Comparison of ENCODE assay signal across 1 cellular context in genomic region chr6:170224694-170225660, GRCh38.
TF ChIP-seq lines count a peak whose summit lies in the region.

No MANE protein-coding gene starts in this region.

TF ChIP-seq in HCT116, 20 proteins besides CTCF, POLR2A, EP300 and RAD21 (continued from another document):
- TF ChIP-seq ZNF274 (IDR thresholded peaks at IDR 0.05; ENCODE audit: low read depth, low read length): no peak
- TF ChIP-seq EGR1 (IDR thresholded peaks at IDR 0.05; ENCODE audit: low read depth): no peak
- TF ChIP-seq SP1 (IDR thresholded peaks at IDR 0.05; ENCODE audit: low read depth): no peak
- no peak for TF ChIP-seq YY1 (IDR thresholded peaks at IDR 0.05; ENCODE audit: extremely low read depth, insufficient replicate concordance, low read depth, low read length)
- TF ChIP-seq CBX3 (IDR thresholded peaks at IDR 0.05; ENCODE audit: low read depth): no peak
- TF ChIP-seq JUND (IDR thresholded peaks at IDR 0.05): no peak
